In genomic region chr18:76557026-76557575, GRCh38 we compare ENCODE assay signal across 19 cellular contexts.
"Had no signal": no experiment of that assay in that cellular context is flagged by ENCODE, and none has a peak within 500 bp of the region (broad histone marks: within the 10 kb centered on the region; RNA-seq: fewer than 3 reads in every experiment).

No MANE protein-coding gene starts in this region.

- H3K4me2 ChIP-seq: neural progenitor cell had no signal

- DNase-seq: activated B cell treated with CpG ODN at 0.5 μM for 24 hours; activated CD4-positive, alpha-beta T cell treated with anti-CD3 and anti-CD28 coated beads for 48 hours; activated CD8-positive, alpha-beta memory T cell treated with anti-CD3 and anti-CD28 coated beads, Interleukin-2, amount 50 U/mL, for 4 hours; activated CD8-positive, alpha-beta T cell treated with anti-CD3 and anti-CD28 coated beads, Interleukin-2, amount 10 ng/mL, durations not matched to agents 7 days and 5 days; activated naive CD4-positive, alpha-beta T cell; activated naive CD8-positive, alpha-beta T cell treated with anti-CD3 and anti-CD28 coated beads, Interleukin-2, amount 10 ng/mL, durations not matched to agents 7 days and 5 days; anterior cingulate cortex; endodermal cell; hypothalamus; left cardiac atrium; mammary epithelial cell; naive B cell; pancreas; stimulated activated CD4-positive, alpha-beta T cell treated with anti-CD3 and anti-CD28 coated beads, Interleukin-12 subunit alpha, Interleukin-12 subunit beta, amount 100 ng/mL, for 4 hours; stimulated activated CD4-positive, alpha-beta T cell treated with anti-CD3 and anti-CD28 coated beads, Interleukin-2, amount 100 ng/mL, for 24 hours; T-helper 2 cell; upper lobe of right lung had no signal

- H3K4me1 ChIP-seq: neural progenitor cell, pancreas had no signal

- H3K4me3 ChIP-seq: neural progenitor cell, pancreas, thoracic aorta, upper lobe of right lung had no signal

- H3K9ac ChIP-seq: neural progenitor cell had no signal

- H3K27me3 ChIP-seq: neural progenitor cell, pancreas, upper lobe of right lung had no signal

- H2AFZ ChIP-seq: neural progenitor cell had no signal

- ATAC-seq: activated CD8-positive, alpha-beta T cell treated with anti-CD3 and anti-CD28 coated beads, Interleukin-2, amount 10 ng/mL, durations not matched to agents 7 days and 5 days; left cardiac atrium; pancreas; upper lobe of right lung had no signal

- H3K9me3 ChIP-seq: pancreas, thoracic aorta, upper lobe of right lung had no signal

- H3K27ac ChIP-seq: neural progenitor cell, pancreas, thoracic aorta, upper lobe of right lung had no signal

- H3K36me3 ChIP-seq: neural progenitor cell, pancreas, thoracic aorta, upper lobe of right lung had no signal
